Comparison of ENCODE assay signal across 21 cellular contexts in genomic region chr10:681670-682318, GRCh38. TPM values are rescaled to one million over a fixed set of nuclear protein-coding genes. Genes with fewer than 3 reads are reported as not detected.
DNase-seq lines count a peak whose midpoint lies in the region; ATAC-seq, FAIRE-seq and TF ChIP-seq lines count a peak whose summit lies in the region.
"Had no signal": no experiment of that assay in that cellular context is flagged by ENCODE, and none has a peak within 500 bp of the region (broad histone marks: within the 10 kb centered on the region; RNA-seq: fewer than 3 reads in every experiment).

No MANE protein-coding gene starts in this region.

- H3K18ac ChIP-seq in neuronal stem cell (ENCODE audit: low read length): peak overlapping the region; percentile 53

- DNase-seq in left ventricle myocardium inferior (no peak), heart left ventricle (no peak), foreskin fibroblast (peak; percentile 41 to 63), neuronal stem cell (ENCODE audit: low spot score) (no peak), frontal cortex (ENCODE audit: low spot score in 2 of 2) (no peak), natural killer cell (no peak)
- DNase-seq in activated CD4-positive, CD25-positive, alpha-beta regulatory T cell treated with anti-CD3 and anti-CD28 coated beads, Interleukin-2, amount 50 U/mL, for 72 hours: no peak
- DNase-seq: activated CD4-positive, alpha-beta T cell treated with anti-CD3 and anti-CD28 coated beads for 48 hours; CD4-positive, alpha-beta memory T cell; DND-41; effector CD4-positive, alpha-beta T cell; NCI-H187 treated with DMSO at 0.1 percent for 48 hours; NCI-H510A; occipital lobe; T-helper 9 cell; thyroid gland had no signal

- H3K27ac ChIP-seq in left ventricle myocardium inferior (replicated peaks) (peak overlapping the region; percentile 12), heart left ventricle (peak overlapping the region in 3 of 12 donors; percentile 13 to 85 (median 20)), neuronal stem cell (replicated peaks; ENCODE audit: low read length) (no peak overlapping the region)
- H3K27ac ChIP-seq: SJSA1, thyroid gland had no signal

- peaks cover 7% of the 10 kb centered on the region for H3K4me1 Mint-ChIP-seq in activated T-helper 17 cell treated with anti-CD3 and anti-CD28 coated beads, Interleukin-2, amount 50 U/mL, for 72 hours
- no peaks in the 10 kb centered on the region for H3K4me1 Mint-ChIP-seq in natural killer cell
- H3K4me1 Mint-ChIP-seq: CD4-positive, alpha-beta memory T cell had no signal

- H3K4me1 ChIP-seq in left ventricle myocardium inferior (peaks cover 67% of the 10 kb centered on the region), heart left ventricle (peaks cover 0 to 51% (median 30%) of the 10 kb centered on the region in 12 donors), neuronal stem cell (ENCODE audit: control insufficient read depth in 2 of 2, insufficient read depth in 1 of 2, low read depth in 1 of 2, low read length in 2 of 2) (peaks cover 0 to 14% of the 10 kb centered on the region in 2 donors)
- H3K4me1 ChIP-seq: thyroid gland had no signal

- ATAC-seq in heart left ventricle (no peak), natural killer cell (no peak)
- no peak for ATAC-seq in activated T-helper 17 cell treated with anti-CD3 and anti-CD28 coated beads, Interleukin-2, amount 50 U/mL, for 72 hours (replicated peaks)
- ATAC-seq: activated naive CD4-positive, alpha-beta T cell treated with anti-CD3 and anti-CD28 coated beads, Interleukin-2, amount 50 U/mL, for 72 hours had no signal

- no peak overlapping the region for H2BK12ac ChIP-seq in neuronal stem cell (ENCODE audit: low read length)

- H3K9me3 ChIP-seq in left ventricle myocardium inferior (replicated peaks) (peaks cover 9% of the 10 kb centered on the region), heart left ventricle (peaks cover 0 to 7% (median 0%) of the 10 kb centered on the region in 12 donors), neuronal stem cell (replicated peaks in 1 of 2; ENCODE audit: control insufficient read depth in 2 of 2, insufficient read depth in 1 of 2, low read depth in 1 of 2, low read length in 2 of 2) (peaks cover 5 to 9% of the 10 kb centered on the region in 2 donors)
- H3K9me3 ChIP-seq: SJSA1, thyroid gland had no signal

- peaks cover 30% of the 10 kb centered on the region for H3K79me1 ChIP-seq in neuronal stem cell (ENCODE audit: low read depth, low read length)

- H3K14ac ChIP-seq in neuronal stem cell (ENCODE audit: low read length): no peak overlapping the region

- no peak overlapping the region for H3K4me2 ChIP-seq in neuronal stem cell (ENCODE audit: insufficient read depth, low read length, poor library complexity, severe bottlenecking)

- H3K27me3 ChIP-seq in left ventricle myocardium inferior (ENCODE audit: low read depth) (no peaks in the 10 kb centered on the region), heart left ventricle (no peaks in the 10 kb centered on the region), neuronal stem cell (ENCODE audit: control insufficient read depth in 3 of 3, insufficient read depth in 3 of 3, low read depth in 1 of 3, low read length in 3 of 3) (no peaks in the 10 kb centered on the region)
- H3K27me3 ChIP-seq: SJSA1, thyroid gland had no signal

- no peaks in the 10 kb centered on the region for H3K36me3 Mint-ChIP-seq in activated T-helper 17 cell treated with anti-CD3 and anti-CD28 coated beads, Interleukin-2, amount 50 U/mL, for 72 hours (ENCODE audit: low read depth)
- no peaks in the 10 kb centered on the region for H3K36me3 Mint-ChIP-seq in natural killer cell
- H3K36me3 Mint-ChIP-seq: activated naive CD4-positive, alpha-beta T cell treated with anti-CD3 and anti-CD28 coated beads, Interleukin-2, amount 50 U/mL, for 72 hours; CD4-positive, alpha-beta memory T cell had no signal

- no peak overlapping the region for H3K9ac ChIP-seq in neuronal stem cell (ENCODE audit: low read depth, low read length, poor library complexity)

- no peak overlapping the region for H2BK15ac ChIP-seq in neuronal stem cell (ENCODE audit: low read length)

- no peak overlapping the region for H3K4ac ChIP-seq in neuronal stem cell (ENCODE audit: low read length)

- no peaks in the 10 kb centered on the region for H3K36me3 ChIP-seq in left ventricle myocardium inferior
- H3K36me3 ChIP-seq in heart left ventricle: no peaks in the 10 kb centered on the region
- peaks cover 4 to 16% of the 10 kb centered on the region in 2 donors for H3K36me3 ChIP-seq in neuronal stem cell (replicated peaks in 1 of 2; ENCODE audit: control insufficient read depth in 2 of 2, insufficient read depth in 2 of 2, low read length in 2 of 2)
- H3K36me3 ChIP-seq: thyroid gland had no signal

- H2AFZ ChIP-seq in neuronal stem cell (ENCODE audit: low read length): no peak overlapping the region

- FAIRE-seq in frontal cortex (lab: Jason Lieb, UNC): no peak
- FAIRE-seq: A204.1, bronchial epithelial cell had no signal

- H2AK5ac ChIP-seq in neuronal stem cell (ENCODE audit: low read depth, low read length): no peak overlapping the region

- no peak for TF ChIP-seq CTCF in left ventricle myocardium inferior (IDR thresholded peaks at IDR 0.05; ENCODE audit: borderline replicate concordance)
- no peak for TF ChIP-seq CTCF in heart left ventricle (IDR thresholded peaks at IDR 0.05)
- TF ChIP-seq CTCF in foreskin fibroblast (IDR thresholded peaks at IDR 0.05; ENCODE audit: low read depth, low read length): no peak
- no peak for TF ChIP-seq CTCF in natural killer cell (IDR thresholded peaks at IDR 0.05)

- intact Hi-C loops in left ventricle myocardium inferior (cut with micrococcal nuclease): no loop called here
- intact Hi-C loops in heart left ventricle (cut with DNase I): loop anchor here in 6 of 10 donors (10.0 kb wide), 4 partner anchors 57 to 253 kb away; partner anchors contain the start of gene LARP4B (in 2 of the 6)
- intact Hi-C loops in natural killer cell (cut with micrococcal nuclease): no loop called here

- no peak overlapping the region for H4K8ac ChIP-seq in neuronal stem cell (ENCODE audit: low read depth, low read length)

- no peak overlapping the region for H3K4me3 ChIP-seq in left ventricle myocardium inferior
- no peak overlapping the region for H3K4me3 ChIP-seq in heart left ventricle
- H3K4me3 ChIP-seq in foreskin fibroblast (ENCODE audit: low read depth in 1 of 2, low read length in 2 of 2): no peak overlapping the region
- no peak overlapping the region for H3K4me3 ChIP-seq in neuronal stem cell (ENCODE audit: low read length in 2 of 2)
- H3K4me3 ChIP-seq: SJSA1, thyroid gland had no signal

- WGBS in heart left ventricle, 4 donors: 91 to 97% (median 95%) methylated on average over 9 of the region's 9 CpGs
- no CpG with 5 or more reads among the region's 9 CpGs for WGBS in neuronal stem cell (ENCODE audit: extremely low coverage in 2 of 2, insufficient read length in 2 of 2, insufficient replicate concordance in 1 of 2), 2 donors

- no peak overlapping the region for H3K27ac Mint-ChIP-seq in activated T-helper 17 cell treated with anti-CD3 and anti-CD28 coated beads, Interleukin-2, amount 50 U/mL, for 72 hours
- H3K27ac Mint-ChIP-seq in natural killer cell: no peak overlapping the region
- H3K27ac Mint-ChIP-seq: activated naive CD4-positive, alpha-beta T cell treated with anti-CD3 and anti-CD28 coated beads, Interleukin-2, amount 50 U/mL, for 72 hours; CD4-positive, alpha-beta memory T cell had no signal

- H3K9me3 Mint-ChIP-seq in activated T-helper 17 cell treated with anti-CD3 and anti-CD28 coated beads, Interleukin-2, amount 50 U/mL, for 72 hours: no peaks in the 10 kb centered on the region
- no peaks in the 10 kb centered on the region for H3K9me3 Mint-ChIP-seq in natural killer cell
- H3K9me3 Mint-ChIP-seq: activated naive CD4-positive, alpha-beta T cell treated with anti-CD3 and anti-CD28 coated beads, Interleukin-2, amount 50 U/mL, for 72 hours; CD4-positive, alpha-beta memory T cell had no signal

- no peak for TF ChIP-seq POLR2A in heart left ventricle (IDR thresholded peaks at IDR 0.05)

- peaks cover 24% of the 10 kb centered on the region for H3K27me3 Mint-ChIP-seq in activated T-helper 17 cell treated with anti-CD3 and anti-CD28 coated beads, Interleukin-2, amount 50 U/mL, for 72 hours
- H3K27me3 Mint-ChIP-seq in natural killer cell (ENCODE audit: low read depth in 2 of 2): peaks cover 0 to 4% of the 10 kb centered on the region in 2 donors

- H3K23ac ChIP-seq in neuronal stem cell (ENCODE audit: low read depth, low read length, poor library complexity): peak overlapping the region; percentile 11

- H2BK120ac ChIP-seq in neuronal stem cell (ENCODE audit: low read depth, low read length): no peak overlapping the region

- no peak overlapping the region for H3K4me3 Mint-ChIP-seq in activated T-helper 17 cell treated with anti-CD3 and anti-CD28 coated beads, Interleukin-2, amount 50 U/mL, for 72 hours
- no peak overlapping the region for H3K4me3 Mint-ChIP-seq in natural killer cell
- H3K4me3 Mint-ChIP-seq: CD4-positive, alpha-beta memory T cell had no signal

- no peak overlapping the region for H4K91ac ChIP-seq in neuronal stem cell (ENCODE audit: low read depth, low read length, poor library complexity)

- H2BK5ac ChIP-seq in neuronal stem cell (ENCODE audit: low read length): peak overlapping the region; percentile 54

RNA-seq across cellular contexts. Expression of gene DIP2C, which starts 7.7 kb away (rescaled TPM):
- total RNA-seq in left ventricle myocardium inferior (30.8 TPM), heart left ventricle (10 to 100 TPM; 23.2 to 43.1 (median 30.3) TPM), frontal cortex (41.6 TPM), natural killer cell (1 to 10 TPM; 1.5 to 5.8 (median 3.8) TPM)
- polyA plus RNA-seq in heart left ventricle: 10 to 100 TPM in 1 of 2 donors, 1 to 10 TPM in 1; 7.4 to 18.4 TPM
- polyA plus RNA-seq in neuronal stem cell (2013, experiment 1 of 2): 8.1 TPM
- 8.4 TPM for polyA plus RNA-seq in neuronal stem cell (2013, experiment 2 of 2)
- total RNA-seq in activated T-helper 17 cell treated with anti-CD3 and anti-CD28 coated beads, Interleukin-2, amount 50 U/mL, for 72 hours: 1 to 10 TPM; 1.1 to 1.9 TPM

Comparison
In these comparisons a context has a peak if more than half of its experiments do, and no peak if none do; other contexts are left out.
1. intact Hi-C loops: an anchor here in heart left ventricle (10.0 kb wide); none called in left ventricle myocardium inferior and natural killer cell.
2. DNase-seq: peak in foreskin fibroblast (2 of 2); none in left ventricle myocardium inferior (single experiment), heart left ventricle (0 of 5), neuronal stem cell (single experiment), frontal cortex (0 of 2), activated CD4-positive, CD25-positive, alpha-beta regulatory T cell treated with anti-CD3 and anti-CD28 coated beads, Interleukin-2, amount 50 U/mL, for 72 hours (single experiment) and natural killer cell (single experiment).